In genomic region chr3:117117188-117117936, GRCh38 we compare ENCODE assay signal across 22 cellular contexts.
"Had no signal": no experiment of that assay in that cellular context is flagged by ENCODE, and none has a peak within 500 bp of the region (broad histone marks: within the 10 kb centered on the region; RNA-seq: fewer than 3 reads in every experiment).

No MANE protein-coding gene starts in this region.

- ATAC-seq: activated CD4-positive, CD25-positive, alpha-beta regulatory T cell treated with anti-CD3 and anti-CD28 coated beads, Interleukin-2, amount 50 U/mL, for 24 hours; activated T-cell treated with anti-CD3 and anti-CD28 coated beads, Interleukin-2, amount 50 U/mL, for 72 hours; heart right ventricle; left lung; right lobe of liver; stimulated activated naive B cell treated with anti-CD40 and anti-IgM and Interleukin-4, amounts not matched to agents 10 μg/mL and 1 μg/mL and 100 μg/mL, for 72 hours had no signal

- H3K4me2 ChIP-seq: smooth muscle cell had no signal

- H3K27me3 ChIP-seq: cardiac muscle cell, heart right ventricle, left lung, right lobe of liver, testis, vagina had no signal

- H3K4me3 ChIP-seq: cardiac muscle cell, heart right ventricle, left lung, lung, right lobe of liver, smooth muscle cell, testis, vagina had no signal

- FAIRE-seq: endometrium, keratinocyte had no signal

- H3K4me1 ChIP-seq: heart right ventricle, left lung, right lobe of liver, testis, vagina had no signal

- H3K9me3 ChIP-seq: heart right ventricle, left lung, right lobe of liver, testis, vagina had no signal

- H3K36me3 ChIP-seq: cardiac muscle cell, heart right ventricle, left lung, right lobe of liver, vagina had no signal

- DNase-seq: activated CD4-positive, alpha-beta memory T cell treated with anti-CD3 and anti-CD28 coated beads, Interleukin-2, amount 10 ng/mL, durations not matched to agents 7 days and 5 days; activated CD4-positive, alpha-beta T cell treated with anti-CD3 and anti-CD28 coated beads, Interleukin-2, amount 10 ng/mL, durations not matched to agents 24 days and 14 days; activated effector memory CD4-positive, alpha-beta T cell treated with Interleukin-2 at 50 U/mL for 16 hours; activated naive CD4-positive, alpha-beta T cell treated with anti-CD3 and anti-CD28 coated beads for 36 hours; activated naive CD8-positive, alpha-beta T cell treated with anti-CD3 and anti-CD28 coated beads, Interleukin-2, amount 10 ng/mL, durations not matched to agents 7 days and 5 days; activated T-cell treated with anti-CD3 and anti-CD28 coated beads, Interleukin-2, amount 50 U/mL, for 72 hours; heart right ventricle; left lung; midbrain; nucleus accumbens; right lobe of liver; stimulated activated CD4-positive, alpha-beta T cell treated with anti-CD3 and anti-CD28 coated beads, Interleukin-15, amount 100 ng/mL, for 24 hours; stimulated activated naive B cell treated with anti-CD40 and anti-IgM and Interleukin-4, amounts not matched to agents 10 μg/mL and 1 μg/mL and 100 μg/mL, for 72 hours; T-helper 2 cell; testis had no signal

- H3K27ac ChIP-seq: cardiac muscle cell, heart right ventricle, left lung, right lobe of liver, testis, vagina had no signal
